Comparison of ENCODE assay signal across 8 cellular contexts in the genomic region with DNA sequence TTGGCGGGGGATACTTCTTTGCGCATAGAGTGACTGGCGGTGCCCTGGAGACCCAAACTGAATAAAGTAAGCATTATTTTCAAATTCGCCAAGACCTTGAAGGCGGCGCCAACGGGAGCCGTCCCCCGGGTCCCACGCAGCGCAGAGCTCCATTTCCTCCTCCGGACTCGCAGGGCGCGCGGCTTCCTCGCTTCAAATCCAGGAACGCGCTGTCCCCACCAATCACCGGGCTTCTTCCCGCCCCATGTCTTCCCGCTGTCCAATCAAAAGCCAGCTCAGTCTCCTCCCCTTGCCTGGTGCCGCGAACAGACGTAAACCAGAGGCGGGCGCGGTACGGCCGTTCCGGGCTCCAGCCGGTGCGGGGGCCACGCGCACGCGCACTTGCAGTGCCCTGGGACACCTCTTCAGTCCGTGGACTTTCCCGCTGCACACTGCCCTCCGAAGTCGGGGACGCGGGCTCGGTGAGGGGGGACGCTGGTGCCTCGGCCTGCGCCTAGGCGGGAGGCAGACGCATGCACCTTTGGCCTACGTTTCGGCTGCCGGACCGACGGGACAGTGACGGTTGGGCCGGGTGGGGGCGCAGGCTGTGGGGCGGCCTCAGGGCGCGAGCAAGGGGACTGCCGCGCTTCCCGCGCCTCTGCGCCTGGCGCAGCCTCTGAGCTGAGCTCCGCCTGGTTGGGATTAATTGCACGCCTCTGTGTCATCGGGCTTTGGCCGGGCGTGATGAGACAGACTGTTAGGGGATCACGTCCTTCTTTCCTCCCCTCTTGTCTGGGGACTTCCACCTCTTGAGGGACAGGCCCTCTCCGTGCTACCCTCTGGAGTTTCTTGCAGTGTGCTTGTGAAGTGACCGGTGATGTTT. TPM values are rescaled to one million over a fixed set of nuclear protein-coding genes. Genes with fewer than 3 reads are reported as not detected.
DNase-seq lines count a peak whose midpoint lies in the region; ATAC-seq and TF ChIP-seq lines count a peak whose summit lies in the region.

A gene with protein sequence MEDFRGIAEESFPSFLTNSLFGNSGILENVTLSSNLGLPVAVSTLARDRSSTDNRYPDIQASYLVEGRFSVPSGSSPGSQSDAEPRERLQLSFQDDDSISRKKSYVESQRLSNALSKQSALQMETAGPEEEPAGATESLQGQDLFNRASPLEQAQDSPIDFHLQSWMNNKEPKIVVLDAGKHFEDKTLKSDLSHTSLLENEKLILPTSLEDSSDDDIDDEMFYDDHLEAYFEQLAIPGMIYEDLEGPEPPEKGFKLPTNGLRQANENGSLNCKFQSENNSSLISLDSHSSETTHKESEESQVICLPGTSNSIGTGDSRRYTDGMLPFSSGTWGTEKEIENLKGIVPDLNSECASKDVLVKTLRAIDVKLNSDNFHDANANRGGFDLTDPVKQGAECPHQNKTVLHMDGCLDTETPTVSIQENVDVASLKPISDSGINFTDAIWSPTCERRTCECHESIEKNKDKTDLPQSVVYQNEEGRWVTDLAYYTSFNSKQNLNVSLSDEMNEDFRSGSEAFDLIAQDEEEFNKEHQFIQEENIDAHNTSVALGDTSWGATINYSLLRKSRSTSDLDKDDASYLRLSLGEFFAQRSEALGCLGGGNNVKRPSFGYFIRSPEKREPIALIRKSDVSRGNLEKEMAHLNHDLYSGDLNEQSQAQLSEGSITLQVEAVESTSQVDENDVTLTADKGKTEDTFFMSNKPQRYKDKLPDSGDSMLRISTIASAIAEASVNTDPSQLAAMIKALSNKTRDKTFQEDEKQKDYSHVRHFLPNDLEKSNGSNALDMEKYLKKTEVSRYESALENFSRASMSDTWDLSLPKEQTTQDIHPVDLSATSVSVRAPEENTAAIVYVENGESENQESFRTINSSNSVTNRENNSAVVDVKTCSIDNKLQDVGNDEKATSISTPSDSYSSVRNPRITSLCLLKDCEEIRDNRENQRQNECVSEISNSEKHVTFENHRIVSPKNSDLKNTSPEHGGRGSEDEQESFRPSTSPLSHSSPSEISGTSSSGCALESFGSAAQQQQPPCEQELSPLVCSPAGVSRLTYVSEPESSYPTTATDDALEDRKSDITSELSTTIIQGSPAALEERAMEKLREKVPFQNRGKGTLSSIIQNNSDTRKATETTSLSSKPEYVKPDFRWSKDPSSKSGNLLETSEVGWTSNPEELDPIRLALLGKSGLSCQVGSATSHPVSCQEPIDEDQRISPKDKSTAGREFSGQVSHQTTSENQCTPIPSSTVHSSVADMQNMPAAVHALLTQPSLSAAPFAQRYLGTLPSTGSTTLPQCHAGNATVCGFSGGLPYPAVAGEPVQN (N-terminal part only) (plus strand): TSS at position 386 of the 862 bp plus-strand sequence. CDS start 8,063 bp downstream, outside the sequence.

- H3K4me3 ChIP-seq in RWPE2 (ENCODE audit: severe bottlenecking) (peak within 1 kb of the TSS; percentile 85), fibroblast of mammary gland (ENCODE audit: control insufficient read depth, low read depth, low read length) (peak within 1 kb of the TSS; percentile 91)

- peak; percentile 14 for TF ChIP-seq CTCF in RWPE2 (IDR thresholded peaks at IDR 0.05; ENCODE audit: poor library complexity, severe bottlenecking)
- TF ChIP-seq CTCF in fibroblast of mammary gland (conservative IDR thresholded peaks at IDR 0.05; ENCODE audit: control insufficient read depth, insufficient read depth, low read depth, low read length) = no peak
- TF ChIP-seq CTCF in natural killer cell (IDR thresholded peaks at IDR 0.05) = peak; percentile 22

- H3K4me1 Mint-ChIP-seq in activated T-helper 2 cell treated with anti-CD3 and anti-CD28 coated beads, Interferon-gamma antibody, Interleukin-2, Interleukin-4, amounts not matched to agents 10 μg/mL and 5 μg/mL and 100 μg/mL, durations not matched to agents 14 hours and 24 hours and 36 hours (ENCODE audit: low read depth) = peaks cover 31% of the 10 kb centered on the region
- peaks cover 37 to 39% of the 10 kb centered on the region in 2 donors for H3K4me1 Mint-ChIP-seq in natural killer cell

- H3K27me3 ChIP-seq in RWPE2 (ENCODE audit: insufficient read depth, poor library complexity, severe bottlenecking) = no peaks in the 10 kb centered on the region

- H3K27ac ChIP-seq in RWPE2 (ENCODE audit: poor library complexity, severe bottlenecking) = peak within 1 kb of the TSS; percentile 79

- no peaks in the 10 kb centered on the region for H3K9me3 Mint-ChIP-seq in activated T-helper 2 cell treated with anti-CD3 and anti-CD28 coated beads, Interferon-gamma antibody, Interleukin-2, Interleukin-4, amounts not matched to agents 10 μg/mL and 5 μg/mL and 100 μg/mL, durations not matched to agents 14 hours and 24 hours and 36 hours
- no peaks in the 10 kb centered on the region for H3K9me3 Mint-ChIP-seq in natural killer cell

- DNase-seq in ELF-1 (ENCODE audit: low read depth, low spot score) = peak; percentile 99
- DNase-seq in H4 (ENCODE audit: low spot score) = peak; percentile 97
- peak; percentile 99 for DNase-seq in LoVo (ENCODE audit: low spot score)
- peak; percentile 96 for DNase-seq in RWPE2 (ENCODE audit: low spot score)
- DNase-seq in activated T-helper 2 cell treated with anti-CD3 and anti-CD28 coated beads, Interferon-gamma antibody, Interleukin-2, Interleukin-4, amounts not matched to agents 10 μg/mL and 5 μg/mL and 100 μg/mL, durations not matched to agents 14 hours and 24 hours and 36 hours (ENCODE audit: low spot score) = peak; percentile 98
- DNase-seq in fibroblast of mammary gland (ENCODE audit: low read depth) = peak; percentile 98
- peak; percentile 95 for DNase-seq in natural killer cell
- DNase-seq in stimulated activated naive CD4-positive, alpha-beta T cell treated with Interleukin-2 at 50 U/mL for 16 hours (lab: John Stamatoyannopoulos, UW) = peak; percentile 98

- peak within 1 kb of the TSS; percentile 97 for H3K4me3 Mint-ChIP-seq in activated T-helper 2 cell treated with anti-CD3 and anti-CD28 coated beads, Interferon-gamma antibody, Interleukin-2, Interleukin-4, amounts not matched to agents 10 μg/mL and 5 μg/mL and 100 μg/mL, durations not matched to agents 14 hours and 24 hours and 36 hours (ENCODE audit: low read depth)
- peak within 1 kb of the TSS; percentile 97 for H3K4me3 Mint-ChIP-seq in natural killer cell

- 0 out of 2 replicates have a peak, but pooled peaks cover 1% of the 10 kb centered on the region for H3K36me3 ChIP-seq in RWPE2 (ENCODE audit: low read depth)

- peak within 1 kb of the TSS; percentile 98 for H3K27ac Mint-ChIP-seq in activated T-helper 2 cell treated with anti-CD3 and anti-CD28 coated beads, Interferon-gamma antibody, Interleukin-2, Interleukin-4, amounts not matched to agents 10 μg/mL and 5 μg/mL and 100 μg/mL, durations not matched to agents 14 hours and 24 hours and 36 hours
- H3K27ac Mint-ChIP-seq in natural killer cell = peak within 1 kb of the TSS; percentile 83 to 91

- H3K9me3 ChIP-seq in RWPE2 (ENCODE audit: severe bottlenecking) = no peaks in the 10 kb centered on the region

- H3K4me1 ChIP-seq in RWPE2 (ENCODE audit: insufficient read depth, poor library complexity, severe bottlenecking) = no peaks in the 10 kb centered on the region

- peaks cover 16% of the 10 kb centered on the region for H3K36me3 Mint-ChIP-seq in activated T-helper 2 cell treated with anti-CD3 and anti-CD28 coated beads, Interferon-gamma antibody, Interleukin-2, Interleukin-4, amounts not matched to agents 10 μg/mL and 5 μg/mL and 100 μg/mL, durations not matched to agents 14 hours and 24 hours and 36 hours (ENCODE audit: low read depth)
- H3K36me3 Mint-ChIP-seq in natural killer cell = no peaks in the 10 kb centered on the region

- intact Hi-C loops in activated T-helper 2 cell treated with anti-CD3 and anti-CD28 coated beads, Interferon-gamma antibody, Interleukin-2, Interleukin-4, amounts not matched to agents 10 μg/mL and 5 μg/mL and 100 μg/mL, durations not matched to agents 14 hours and 24 hours and 36 hours (cut with micrococcal nuclease) = loop anchor here (1.0 to 5.0 kb wide), 4 partner anchors 43 to 614 kb away; a partner anchor contains a TSS
- intact Hi-C loops in natural killer cell (cut with micrococcal nuclease) = loop anchor here (2.0 to 5.0 kb wide), 4 partner anchors 70 to 736 kb away; a partner anchor contains a TSS

- no peaks in the 10 kb centered on the region for H3K27me3 Mint-ChIP-seq in activated T-helper 2 cell treated with anti-CD3 and anti-CD28 coated beads, Interferon-gamma antibody, Interleukin-2, Interleukin-4, amounts not matched to agents 10 μg/mL and 5 μg/mL and 100 μg/mL, durations not matched to agents 14 hours and 24 hours and 36 hours (ENCODE audit: low read depth)
- H3K27me3 Mint-ChIP-seq in natural killer cell (ENCODE audit: low read depth in 2 of 2) = peaks cover 0 to 3% of the 10 kb centered on the region in 2 donors

- ATAC-seq in RWPE2 (ENCODE audit: low read depth) = peak; percentile 92
- peak; percentile 92 to 96 (median 94) for ATAC-seq in natural killer cell

RNA-seq across cellular contexts. Expression of the gene that starts here (rescaled TPM):
- total RNA-seq in H4 (2014; rRNA removed; shearing (Covaris generic)) = 10.2 and 15.4 TPM in 2 replicates
- total RNA-seq in activated T-helper 2 cell treated with anti-CD3 and anti-CD28 coated beads, Interferon-gamma antibody, Interleukin-2, Interleukin-4, amounts not matched to agents 10 μg/mL and 5 μg/mL and 100 μg/mL, durations not matched to agents 14 hours and 24 hours and 36 hours = 37.2 and 37.4 TPM in 2 replicates
- total RNA-seq in natural killer cell = 10 to 100 TPM; 41.3 to 47.9 (median 43.4) TPM

Comparison
In these comparisons a context has a peak if more than half of its experiments do, and no peak if none do; other contexts are left out.
1. Peak in every context shown above with its lines: DNase-seq, ATAC-seq, H3K4me3 ChIP-seq and H3K27ac ChIP-seq.